In genomic region chr21:33948951-33949444, GRCh38 we compare ENCODE assay signal across 8 cellular contexts. TPM values are rescaled to one million over a fixed set of nuclear protein-coding genes. Genes with fewer than 3 reads are reported as not detected.
DNase-seq lines count a peak whose midpoint lies in the region; ATAC-seq lines count a peak whose summit lies in the region.

No MANE protein-coding gene starts in this region.

- H3K27me3 ChIP-seq in layer of hippocampus (ENCODE audit: control insufficient read depth, insufficient read depth, low read length) (no peaks in the 10 kb centered on the region), thymus (ENCODE audit: control insufficient read depth, insufficient read depth) (no peaks in the 10 kb centered on the region)

- peak overlapping the region; percentile 68 for H3K4me3 Mint-ChIP-seq in activated CD4-positive, alpha-beta memory T cell treated with anti-CD3 and anti-CD28 coated beads, Interleukin-2, amount 10 ng/mL, durations not matched to agents 7 days and 5 days

- WGBS in thymus = 78% methylated on average over 9 of the region's 9 CpGs

- peak; percentile 65 for DNase-seq in activated CD8-positive, alpha-beta memory T cell treated with anti-CD3 and anti-CD28 coated beads, Interleukin-2, amount 50 U/mL, for 48 hours
- no peak for DNase-seq in activated CD8-positive, alpha-beta memory T cell treated with anti-CD3 and anti-CD28 coated beads, Interleukin-2, amount 50 U/mL, for 4 hours
- peak; percentile 34 for DNase-seq in activated CD4-positive, alpha-beta memory T cell treated with anti-CD3 and anti-CD28 coated beads, Interleukin-2, amount 10 ng/mL, durations not matched to agents 7 days and 5 days
- DNase-seq in NCI-H446 treated with DMSO at 0.1 percent for 48 hours (lab: John Stamatoyannopoulos, UW) (no peak), NCI-H748 treated with DMSO at 0.1 percent for 48 hours (lab: John Stamatoyannopoulos, UW) (no peak)

- no peaks in the 10 kb centered on the region for H3K9me3 ChIP-seq in thymus (ENCODE audit: control insufficient read depth)

- CTCF ChIA-PET in activated CD4-positive, alpha-beta memory T cell treated with anti-CD3 and anti-CD28 coated beads, Interleukin-2, amount 10 ng/mL, durations not matched to agents 7 days and 5 days (lab: Charles Lee) = interaction anchor here (0.5 to 3.8 kb wide), 11 partner anchors 11 to 1563 kb away, joined by 3 to 41 read pairs (median 8); partner anchors contain the start of genes MRPS6 and SLC5A3

- H3K27ac ChIP-seq in layer of hippocampus (ENCODE audit: low read depth, low read length) (peak overlapping the region; percentile 84), thymus (ENCODE audit: low read depth) (peak overlapping the region; percentile 100)

- H3K36me3 Mint-ChIP-seq in activated CD4-positive, alpha-beta memory T cell treated with anti-CD3 and anti-CD28 coated beads, Interleukin-2, amount 10 ng/mL, durations not matched to agents 7 days and 5 days (ENCODE audit: low read depth) = peaks cover 60% of the 10 kb centered on the region

- no peak for ATAC-seq in GM18907 (IDR thresholded peaks at IDR 0.05; ENCODE audit: unreplicated experiment)

- POLR2A ChIA-PET in activated CD4-positive, alpha-beta memory T cell treated with anti-CD3 and anti-CD28 coated beads, Interleukin-2, amount 10 ng/mL, durations not matched to agents 7 days and 5 days (lab: Charles Lee) = interaction anchor here (0.6 to 9.9 kb wide), 22 partner anchors 10 to 249 kb away, joined by 3 to 405 read pairs (median 6); partner anchors contain the start of genes ATP5PO, MRPS6 and SLC5A3

- H3K4me3 ChIP-seq in thymus (ENCODE audit: low read length) = peak overlapping the region; percentile 2

- H3K27ac Mint-ChIP-seq in activated CD4-positive, alpha-beta memory T cell treated with anti-CD3 and anti-CD28 coated beads, Interleukin-2, amount 10 ng/mL, durations not matched to agents 7 days and 5 days = peak overlapping the region; percentile 99

- peaks cover 43% of the 10 kb centered on the region for H3K4me1 ChIP-seq in thymus (ENCODE audit: control insufficient read depth, insufficient read depth, low read length)

- H3K4me1 Mint-ChIP-seq in activated CD4-positive, alpha-beta memory T cell treated with anti-CD3 and anti-CD28 coated beads, Interleukin-2, amount 10 ng/mL, durations not matched to agents 7 days and 5 days = peaks cover 79% of the 10 kb centered on the region

- peaks cover 12% of the 10 kb centered on the region for H3K9me3 Mint-ChIP-seq in activated CD4-positive, alpha-beta memory T cell treated with anti-CD3 and anti-CD28 coated beads, Interleukin-2, amount 10 ng/mL, durations not matched to agents 7 days and 5 days

- H3K27me3 Mint-ChIP-seq in activated CD4-positive, alpha-beta memory T cell treated with anti-CD3 and anti-CD28 coated beads, Interleukin-2, amount 10 ng/mL, durations not matched to agents 7 days and 5 days = no peaks in the 10 kb centered on the region

- H3K36me3 ChIP-seq in thymus (ENCODE audit: control insufficient read depth, insufficient read depth) = peaks cover 10% of the 10 kb centered on the region

RNA-seq across cellular contexts. Expression of gene ATP5PO, which starts 33.4 kb away (rescaled TPM):
- total RNA-seq in activated CD4-positive, alpha-beta memory T cell treated with anti-CD3 and anti-CD28 coated beads, Interleukin-2, amount 10 ng/mL, durations not matched to agents 7 days and 5 days = 100 to 1,000 TPM; 193 to 196 TPM
- polyA plus RNA-seq in thymus = 294 TPM

Comparison
In these comparisons a context has a peak if more than half of its experiments do, and no peak if none do; other contexts are left out.
1. DNase-seq: peak in activated CD8-positive, alpha-beta memory T cell treated with anti-CD3 and anti-CD28 coated beads, Interleukin-2, amount 50 U/mL, for 48 hours (single experiment) and activated CD4-positive, alpha-beta memory T cell treated with anti-CD3 and anti-CD28 coated beads, Interleukin-2, amount 10 ng/mL, durations not matched to agents 7 days and 5 days (single experiment); none in activated CD8-positive, alpha-beta memory T cell treated with anti-CD3 and anti-CD28 coated beads, Interleukin-2, amount 50 U/mL, for 4 hours (single experiment), NCI-H446 treated with DMSO at 0.1 percent for 48 hours (single experiment) and NCI-H748 treated with DMSO at 0.1 percent for 48 hours (single experiment).